8 cellular contexts compared by ENCODE assay signal in genomic region chr4:138494931-138495330, GRCh38.
A peak's percentile ranks its signal among the peaks of the same experiment; 100 is the strongest.
DNase-seq lines count a peak whose midpoint lies in the region; ATAC-seq and TF ChIP-seq lines count a peak whose summit lies in the region.

No MANE protein-coding gene starts in this region.

- no peak overlapping the region for H2BK15ac ChIP-seq in H9 (ENCODE audit: low read depth, low read length)

- H4K5ac ChIP-seq in H9 (ENCODE audit: insufficient read length, low read depth, low read length), result no peak overlapping the region

- no peak overlapping the region for H3K4me3 Mint-ChIP-seq in H9

- no peaks in the 10 kb centered on the region for H4K20me1 ChIP-seq in H9 (ENCODE audit: control insufficient read depth, insufficient read depth, insufficient read length)

- H2BK120ac ChIP-seq in H9 (ENCODE audit: low read depth, low read length, poor library complexity, severe bottlenecking), result no peak overlapping the region

- no peak overlapping the region for H4K91ac ChIP-seq in H9 (ENCODE audit: insufficient read length, low read depth, low read length)

- H3K27ac Mint-ChIP-seq in H9, result no peak overlapping the region

- no peak overlapping the region for H3K4me2 ChIP-seq in H9 (ENCODE audit: insufficient read depth, insufficient read length, low read length)

- H3K9ac ChIP-seq in H9 (ENCODE audit: extremely low read depth, insufficient read length, low read length), result no peak overlapping the region

- no peak overlapping the region for H2AK5ac ChIP-seq in H9 (ENCODE audit: insufficient read length, low read length)

- no peak overlapping the region for H2BK5ac ChIP-seq in H9 (ENCODE audit: insufficient read length, low read length)

- peak; percentile 51 for TF ChIP-seq CTCF in H9 (conservative IDR thresholded peaks at IDR 0.05)

- no peak overlapping the region for H3K27ac ChIP-seq in H9 (ENCODE audit: insufficient read length, low read depth, low read length)

- H3T11ph ChIP-seq in H9 (ENCODE audit: low read length), result no peak overlapping the region

- H3K23me2 ChIP-seq in H9 (ENCODE audit: insufficient read length, low read depth, low read length, poor library complexity, severe bottlenecking), result no peaks in the 10 kb centered on the region

- H3K79me2 ChIP-seq in H9 (ENCODE audit: insufficient read depth, low read length), result no peaks in the 10 kb centered on the region

- H2BK12ac ChIP-seq in H9 (ENCODE audit: insufficient read length, low read depth, low read length), result no peak overlapping the region

- no peak overlapping the region for H3K56ac ChIP-seq in H9 (ENCODE audit: insufficient read length, low read depth, low read length)

- H2BK20ac ChIP-seq in H9 (ENCODE audit: low read depth, low read length, poor library complexity, severe bottlenecking), result no peak overlapping the region

- no peaks in the 10 kb centered on the region for H3K27me3 ChIP-seq in H9 (ENCODE audit: insufficient read depth, low read length)

- ATAC-seq in HG03521 (IDR thresholded peaks at IDR 0.05; ENCODE audit: unreplicated experiment), result no peak

- no peaks in the 10 kb centered on the region for H3K27me3 Mint-ChIP-seq in H9 (ENCODE audit: low read depth)

- H3K4me1 Mint-ChIP-seq in H9, result no peaks in the 10 kb centered on the region; a peak in 1 of 4 replicates

- peaks cover 16 to 19% of the 10 kb centered on the region in 2 experiments for H3K9me3 Mint-ChIP-seq in H9

- no peak overlapping the region for H3K4ac ChIP-seq in H9 (ENCODE audit: low read depth, low read length)

- H3K18ac ChIP-seq in H9 (ENCODE audit: insufficient read length, low read depth, low read length), result no peak overlapping the region

- H3K79me1 ChIP-seq in H9 (ENCODE audit: insufficient read depth, low read depth, low read length, poor library complexity, severe bottlenecking), result no peaks in the 10 kb centered on the region

- peaks cover 0 to 14% (median 4%) of the 10 kb centered on the region in 3 experiments; a peak in 3 of 7 replicates for H3K36me3 Mint-ChIP-seq in H9 (ENCODE audit: insufficient read depth in 1 of 3, low read depth in 3 of 3)

- H3K9me3 ChIP-seq in H9 (ENCODE audit: control insufficient read depth, low read depth, low read length), result no peaks in the 10 kb centered on the region

- no peaks in the 10 kb centered on the region for H3K4me1 ChIP-seq in H9 (ENCODE audit: insufficient read depth, low read length)

- H3K23ac ChIP-seq in H9 (ENCODE audit: insufficient read length, low read depth, low read length), result no peak overlapping the region

- no peak overlapping the region for H2AFZ ChIP-seq in H9 (ENCODE audit: low read length)

- H4K8ac ChIP-seq in H9 (replicated peaks; ENCODE audit: insufficient read length, low read depth, low read length), result no peak overlapping the region

- DNase-seq in EH (ENCODE audit: low read depth) (peak; percentile 72), H9 (peak; percentile 61), RPMI8226 (peak; percentile 5), hepatic stellate cell (ENCODE audit: low spot score) (peak; percentile 22), AG08395 (ENCODE audit: low spot score) (no peak), NCI-H446 (lab: John Stamatoyannopoulos, UW) (no peak), NCI-H446 treated with DMSO at 0.1 percent for 48 hours (lab: John Stamatoyannopoulos, UW) (no peak)

- H3K14ac ChIP-seq in H9 (ENCODE audit: insufficient read depth, low read length), result no peak overlapping the region

- no CpG with 5 or more reads among the region's 4 CpGs for WGBS in H9 (ENCODE audit: extremely low coverage, insufficient read length, low lambda C conversion rate)

Comparison
In these comparisons a context has a peak if more than half of its experiments do, and no peak if none do; other contexts are left out.
1. DNase-seq: peak in EH (single experiment), H9 (single experiment), RPMI8226 (single experiment) and hepatic stellate cell (single experiment); none in AG08395 (single experiment), NCI-H446 (0 of 2) and NCI-H446 treated with DMSO at 0.1 percent for 48 hours (single experiment).